2 cellular contexts compared by ENCODE assay signal in the genomic region with DNA sequence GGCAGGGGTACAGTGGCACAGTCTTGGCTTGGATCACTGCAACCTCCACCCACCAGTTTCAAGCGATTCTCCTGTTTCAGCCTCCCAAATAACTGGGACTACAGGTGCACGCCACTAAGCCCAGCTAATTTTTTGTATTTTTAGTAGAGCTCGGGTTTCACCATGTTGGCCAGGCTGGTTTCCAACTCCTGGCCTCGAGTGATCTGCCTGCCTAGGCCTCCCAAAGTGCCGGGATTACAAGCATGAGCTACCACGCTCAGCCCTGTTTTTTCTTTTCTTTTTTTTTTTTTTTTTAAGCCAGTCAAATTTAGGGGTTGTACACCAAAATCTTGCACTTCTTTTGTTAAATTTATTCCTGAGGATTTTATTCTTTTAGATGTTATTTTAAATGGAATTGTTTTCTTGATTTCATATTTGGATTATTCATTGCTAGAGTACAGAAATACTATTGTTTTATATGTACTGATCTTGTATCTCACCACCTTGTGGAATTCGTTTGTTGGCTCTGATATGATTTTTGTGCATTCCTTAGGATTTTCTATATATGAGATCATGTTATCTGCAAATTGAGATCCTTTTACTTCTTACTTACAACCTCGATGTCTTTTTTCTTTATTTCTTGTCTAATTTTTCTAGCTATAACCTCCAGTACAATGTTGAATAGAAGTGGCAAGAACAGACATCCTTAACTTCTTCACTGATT.
TF ChIP-seq lines count a peak whose summit lies in the region.

No MANE protein-coding gene starts in this region.

TF ChIP-seq in HEK293, 187 proteins besides CTCF, POLR2A, EP300 and RAD21 (continued from another document):
- no peak for TF ChIP-seq ZFP3 (tag by site-specific recombination; IDR thresholded peaks at IDR 0.05; ENCODE audit: low read depth)
- TF ChIP-seq ZNF600 (tag by site-specific recombination; IDR thresholded peaks at IDR 0.05): no peak
- no peak for TF ChIP-seq ZNF324 (tag by site-specific recombination; IDR thresholded peaks at IDR 0.05)
- TF ChIP-seq, protein P1, sequence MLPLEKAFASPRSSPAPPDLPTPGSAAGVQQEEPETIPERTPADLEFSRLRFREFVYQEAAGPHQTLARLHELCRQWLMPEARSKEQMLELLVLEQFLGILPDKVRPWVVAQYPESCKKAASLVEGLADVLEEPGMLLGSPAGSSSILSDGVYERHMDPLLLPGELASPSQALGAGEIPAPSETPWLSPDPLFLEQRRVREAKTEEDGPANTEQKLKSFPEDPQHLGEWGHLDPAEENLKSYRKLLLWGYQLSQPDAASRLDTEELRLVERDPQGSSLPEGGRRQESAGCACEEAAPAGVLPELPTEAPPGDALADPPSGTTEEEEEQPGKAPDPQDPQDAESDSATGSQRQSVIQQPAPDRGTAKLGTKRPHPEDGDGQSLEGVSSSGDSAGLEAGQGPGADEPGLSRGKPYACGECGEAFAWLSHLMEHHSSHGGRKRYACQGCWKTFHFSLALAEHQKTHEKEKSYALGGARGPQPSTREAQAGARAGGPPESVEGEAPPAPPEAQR (tag by site-specific recombination; IDR thresholded peaks at IDR 0.05): no peak
- peak; percentile 16; the same call in 1 of the 2 replicates for TF ChIP-seq SCRT1 (tag by site-specific recombination; IDR thresholded peaks at IDR 0.05; ENCODE audit: borderline replicate concordance)
- TF ChIP-seq ZNF473 (tag by site-specific recombination; IDR thresholded peaks at IDR 0.05): no peak
- no peak for TF ChIP-seq ZNF133 (tag by site-specific recombination; IDR thresholded peaks at IDR 0.05)
- TF ChIP-seq ZNF747 (tag by site-specific recombination; IDR thresholded peaks at IDR 0.05): no peak
- TF ChIP-seq ZNF658 (tag by site-specific recombination; IDR thresholded peaks at IDR 0.05): no peak
- TF ChIP-seq FEZF1 (tag by site-specific recombination; IDR thresholded peaks at IDR 0.05): no peak
- TF ChIP-seq SCRT2 (tag by site-specific recombination; IDR thresholded peaks at IDR 0.05): no peak
- TF ChIP-seq ZNF362 (tag by site-specific recombination; IDR thresholded peaks at IDR 0.05): 0 out of 2 replicates have a peak, but pooled peaks have one; percentile 10
- TF ChIP-seq, protein P2, sequence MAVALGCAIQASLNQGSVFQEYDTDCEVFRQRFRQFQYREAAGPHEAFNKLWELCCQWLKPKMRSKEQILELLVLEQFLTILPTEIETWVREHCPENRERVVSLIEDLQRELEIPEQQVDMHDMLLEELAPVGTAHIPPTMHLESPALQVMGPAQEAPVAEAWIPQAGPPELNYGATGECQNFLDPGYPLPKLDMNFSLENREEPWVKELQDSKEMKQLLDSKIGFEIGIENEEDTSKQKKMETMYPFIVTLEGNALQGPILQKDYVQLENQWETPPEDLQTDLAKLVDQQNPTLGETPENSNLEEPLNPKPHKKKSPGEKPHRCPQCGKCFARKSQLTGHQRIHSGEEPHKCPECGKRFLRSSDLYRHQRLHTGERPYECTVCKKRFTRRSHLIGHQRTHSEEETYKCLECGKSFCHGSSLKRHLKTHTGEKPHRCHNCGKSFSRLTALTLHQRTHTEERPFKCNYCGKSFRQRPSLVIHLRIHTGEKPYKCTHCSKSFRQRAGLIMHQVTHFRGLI (tag by site-specific recombination; IDR thresholded peaks at IDR 0.05): 0 out of 2 replicates have a peak, but pooled peaks have one; percentile 39
- TF ChIP-seq HIC1 (tag by site-specific recombination; IDR thresholded peaks at IDR 0.05): no peak
- TF ChIP-seq TCF7L2 (IDR thresholded peaks at IDR 0.05; ENCODE audit: borderline replicate concordance, low read depth, low read length): no peak
- no peak for TF ChIP-seq ZNF146 (tag by site-specific recombination; IDR thresholded peaks at IDR 0.05)
- TF ChIP-seq ZNF335 (tag by site-specific recombination; conservative IDR thresholded peaks at IDR 0.05): no peak
- no peak for TF ChIP-seq ZNF221 (tag by site-specific recombination; IDR thresholded peaks at IDR 0.05; ENCODE audit: borderline replicate concordance)
- TF ChIP-seq ZNF175 (tag by site-specific recombination; IDR thresholded peaks at IDR 0.05): no peak
TF ChIP-seq in HEK293: peak in this region for 4.

TF ChIP-seq in endothelial cell of umbilical vein, 7 proteins besides CTCF, POLR2A, EP300 and RAD21 (continued from another document):
- no peak for TF ChIP-seq GATA2 (IDR thresholded peaks at IDR 0.05; ENCODE audit: insufficient read depth, insufficient read length, low read depth, low read length)
- no peak for TF ChIP-seq MYC (IDR thresholded peaks at IDR 0.05; ENCODE audit: low read depth, low read length)
- TF ChIP-seq JUN (IDR thresholded peaks at IDR 0.05; ENCODE audit: borderline replicate concordance, insufficient read depth, insufficient read length, low read depth): no peak
- no peak for TF ChIP-seq EZH2 (IDR thresholded peaks at IDR 0.05; ENCODE audit: borderline replicate concordance, low read depth, low read length, severe bottlenecking)
- TF ChIP-seq FOS (IDR thresholded peaks at IDR 0.05; ENCODE audit: borderline replicate concordance, insufficient read depth, low read length): no peak
- TF ChIP-seq POLR2AphosphoS5 (IDR thresholded peaks at IDR 0.05; ENCODE audit: insufficient read depth, low read depth, low read length): no peak
TF ChIP-seq in endothelial cell of umbilical vein: peak in this region for 0.
